ENCODE assay signal across 18 cellular contexts in the genomic region with DNA sequence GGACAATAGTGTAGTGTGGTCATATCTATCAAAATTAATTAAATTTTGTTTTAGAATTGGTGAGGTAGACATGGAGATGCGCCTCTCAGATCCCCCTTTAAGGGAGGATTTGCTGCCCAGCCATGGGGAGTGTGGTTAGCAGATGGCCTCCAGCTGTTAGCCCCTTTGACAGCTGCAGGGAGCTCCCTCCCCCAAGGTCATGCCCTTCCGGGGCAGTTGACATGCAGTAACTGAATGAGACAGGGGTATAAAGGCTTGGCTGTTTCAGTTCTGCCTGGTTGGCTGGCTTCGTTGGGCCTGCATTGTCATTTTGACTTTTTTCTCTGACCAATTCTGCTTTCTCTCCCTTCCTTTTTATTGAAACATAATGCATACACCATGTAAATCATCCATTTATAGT.
DNase-seq lines count a peak whose midpoint lies in the region; ATAC-seq and TF ChIP-seq lines count a peak whose summit lies in the region.
"Had no signal": no experiment of that assay in that cellular context is flagged by ENCODE, and none has a peak within 500 bp of the region (broad histone marks: within the 10 kb centered on the region; RNA-seq: fewer than 3 reads in every experiment).

No MANE protein-coding gene starts in this region.

- H3K36me3 ChIP-seq in SJCRH30: no peaks in the 10 kb centered on the region
- H3K36me3 ChIP-seq in left ventricle myocardium inferior: no peaks in the 10 kb centered on the region

- peaks cover 78% of the 10 kb centered on the region for H3K4me1 ChIP-seq in SJCRH30
- H3K4me1 ChIP-seq in left ventricle myocardium inferior: no peaks in the 10 kb centered on the region

- H3K4me1 Mint-ChIP-seq in progenitor cell of endocrine pancreas (ENCODE audit: low read depth): no peaks in the 10 kb centered on the region

- H3K27me3 Mint-ChIP-seq in progenitor cell of endocrine pancreas: peaks cover 9% of the 10 kb centered on the region

- H3K4me3 ChIP-seq in SJCRH30: no peak overlapping the region
- no peak overlapping the region for H3K4me3 ChIP-seq in left ventricle myocardium inferior

- TF ChIP-seq CTCF in left ventricle myocardium inferior (IDR thresholded peaks at IDR 0.05; ENCODE audit: borderline replicate concordance): no peak
- TF ChIP-seq CTCF in progenitor cell of endocrine pancreas (IDR thresholded peaks at IDR 0.05; ENCODE audit: unreplicated experiment): no peak

- no peaks in the 10 kb centered on the region for H3K27me3 ChIP-seq in SJCRH30
- H3K27me3 ChIP-seq in left ventricle myocardium inferior (ENCODE audit: low read depth): peaks cover 6% of the 10 kb centered on the region

- DNase-seq in SJCRH30: peak; percentile 95 to 96
- no peak for DNase-seq in left ventricle myocardium inferior
- DNase-seq in progenitor cell of endocrine pancreas (ENCODE audit: low spot score, unreplicated experiment): no peak
- DNase-seq in T1000 (lab: John Stamatoyannopoulos, UW): no peak
- DNase-seq: activated CD4-positive, CD25-positive, alpha-beta regulatory T cell treated with anti-CD3 and anti-CD28 coated beads, Interleukin-2, amount 50 U/mL, for 72 hours; activated T-cell treated with anti-CD3 and anti-CD28 coated beads for 4 hours; aorta; dermis blood vessel endothelial cell; DMS79; foreskin fibroblast; H9; NCI-H2081 treated with DMSO at 0.1 percent for 48 hours; stimulated activated CD4-positive, alpha-beta T cell treated with anti-CD3 and anti-CD28 coated beads, Interleukin-4, amount 100 ng/mL, for 4 hours; stimulated activated naive CD4-positive, alpha-beta T cell treated with Interleukin-2 at 50 U/mL for 16 hours had no signal

- no peak overlapping the region for H3K27ac Mint-ChIP-seq in progenitor cell of endocrine pancreas
- H3K27ac Mint-ChIP-seq: H9 had no signal

- no peak overlapping the region for H3K4me3 Mint-ChIP-seq in progenitor cell of endocrine pancreas (ENCODE audit: low read depth)
- H3K4me3 Mint-ChIP-seq: H9 had no signal

- no peaks in the 10 kb centered on the region for H3K36me3 Mint-ChIP-seq in progenitor cell of endocrine pancreas (ENCODE audit: insufficient read depth)

- peak overlapping the region; percentile 89 for H3K27ac ChIP-seq in SJCRH30
- H3K27ac ChIP-seq in left ventricle myocardium inferior (replicated peaks): no peak overlapping the region

- H3K9me3 ChIP-seq in SJCRH30 (replicated peaks): no peaks in the 10 kb centered on the region; the same call in 1 of the 2 replicates
- H3K9me3 ChIP-seq in left ventricle myocardium inferior (replicated peaks): no peaks in the 10 kb centered on the region

- H3K9me3 Mint-ChIP-seq in progenitor cell of endocrine pancreas (ENCODE audit: low read depth): no peaks in the 10 kb centered on the region

- intact Hi-C loops in left ventricle myocardium inferior (cut with micrococcal nuclease): no loop called here

- ATAC-seq in GM18502 (IDR thresholded peaks at IDR 0.05; ENCODE audit: poor library complexity, unreplicated experiment) (peak; percentile 85), GM21423 (IDR thresholded peaks at IDR 0.05; ENCODE audit: unreplicated experiment) (peak; percentile 49), HG03095 (IDR thresholded peaks at IDR 0.05; ENCODE audit: unreplicated experiment) (peak; percentile 74), GM18861 (IDR thresholded peaks at IDR 0.05; ENCODE audit: unreplicated experiment) (no peak)

Comparison
In these comparisons a context has a peak if more than half of its experiments do, and no peak if none do; other contexts are left out.
1. DNase-seq: peak in SJCRH30 (2 of 2); none in left ventricle myocardium inferior (single experiment), progenitor cell of endocrine pancreas (single experiment) and T1000 (single experiment).